Comparison of ENCODE assay signal across 26 cellular contexts in the genomic region with DNA sequence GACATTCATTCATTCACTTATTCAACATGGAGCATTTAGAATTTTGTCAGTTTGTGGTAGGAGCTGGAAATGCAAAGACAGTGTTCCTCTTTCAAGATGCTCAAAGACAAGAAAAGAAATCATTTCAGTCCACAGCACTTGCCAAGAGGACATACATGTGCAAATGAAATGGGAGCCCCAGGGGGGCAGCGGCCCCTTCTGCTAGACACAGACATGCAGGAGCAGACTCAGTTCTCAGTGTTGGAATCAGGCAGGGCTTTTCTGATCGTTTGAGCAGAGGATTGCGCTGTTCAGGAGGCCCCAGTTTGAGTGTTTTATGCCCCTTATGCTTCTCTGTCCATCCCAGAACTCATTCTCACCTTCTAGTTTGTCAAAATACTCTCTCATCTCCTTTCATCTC. TPM values are rescaled to one million over a fixed set of nuclear protein-coding genes. Genes with fewer than 3 reads are reported as not detected.
DNase-seq lines count a peak whose midpoint lies in the region; ATAC-seq, FAIRE-seq and TF ChIP-seq lines count a peak whose summit lies in the region.
"Had no signal": no experiment of that assay in that cellular context is flagged by ENCODE, and none has a peak within 500 bp of the region (broad histone marks: within the 10 kb centered on the region; RNA-seq: fewer than 3 reads in every experiment).

No MANE protein-coding gene starts in this region.

- peak; percentile 53 to 76 for DNase-seq in HAP-1 (ENCODE audit: low spot score in 2 of 2)
- DNase-seq in SJCRH30, result peak in 1 of 2 experiments; percentile 29
- no peak for DNase-seq in osteoblast (ENCODE audit: insufficient read length, low spot score, missing footprints)
- no peak for DNase-seq in GM19239 (ENCODE audit: insufficient read length, low spot score)
- no peak for DNase-seq in RPMI8226
- DNase-seq: activated CD4-positive, alpha-beta T cell treated with anti-CD3 and anti-CD28 coated beads for 4 hours; activated CD8-positive, alpha-beta memory T cell treated with anti-CD3 and anti-CD28 coated beads for 24 hours; activated gamma-delta T cell; activated naive CD8-positive, alpha-beta T cell treated with anti-CD3 and anti-CD28 coated beads, Interleukin-2, amount 10 ng/mL, durations not matched to agents 7 days and 5 days; central memory CD4-positive, alpha-beta T cell; foreskin keratinocyte; KG1; NCI-H1417 treated with DMSO at 0.1 percent for 48 hours; NCI-H226; NCI-H774; nephron progenitor cell; stimulated activated naive B cell treated with anti-CD40 and anti-IgM and Interleukin-4, amounts not matched to agents 10 μg/mL and 1 μg/mL and 100 μg/mL, for 72 hours had no signal

- H3K4me2 ChIP-seq in osteoblast (ENCODE audit: insufficient read depth, low read length), result no peak overlapping the region

- H3K4me3 ChIP-seq in HAP-1, result no peak overlapping the region
- H3K4me3 ChIP-seq in SJCRH30, result no peak overlapping the region
- peak overlapping the region; percentile 34 for H3K4me3 ChIP-seq in iPS-18a (ENCODE audit: low read length)
- no peak overlapping the region for H3K4me3 ChIP-seq in osteoblast (ENCODE audit: insufficient read depth, low read length)
- H3K4me3 ChIP-seq: MG63, sigmoid colon, suprapubic skin had no signal

- peak overlapping the region; percentile 25 for H2AFZ ChIP-seq in osteoblast (ENCODE audit: low read length)

- no peaks in the 10 kb centered on the region for H3K36me3 ChIP-seq in HAP-1 (replicated peaks)
- no peaks in the 10 kb centered on the region for H3K36me3 ChIP-seq in SJCRH30
- no peaks in the 10 kb centered on the region for H3K36me3 ChIP-seq in iPS-18a (ENCODE audit: control insufficient read depth, low read depth, low read length)
- no peaks in the 10 kb centered on the region for H3K36me3 ChIP-seq in osteoblast (ENCODE audit: insufficient read depth, low read length)
- H3K36me3 ChIP-seq: MG63, sigmoid colon, suprapubic skin had no signal

- H3K4me1 ChIP-seq in HAP-1 (peaks cover 29% of the 10 kb centered on the region), SJCRH30 (peaks cover 16% of the 10 kb centered on the region), iPS-18a (ENCODE audit: control insufficient read depth, low read depth, low read length) (peaks cover 25% of the 10 kb centered on the region), osteoblast (ENCODE audit: insufficient read depth, low read length) (no peaks in the 10 kb centered on the region)
- H3K4me1 ChIP-seq: Caco-2, foreskin keratinocyte, sigmoid colon had no signal

- H3K9ac ChIP-seq in iPS-18a (ENCODE audit: low read length), result peak overlapping the region; percentile 57

- H3K27ac ChIP-seq in SJCRH30, result peak overlapping the region; percentile 86
- H3K27ac ChIP-seq in iPS-18a (ENCODE audit: low read length), result peak overlapping the region; percentile 89
- H3K27ac ChIP-seq in osteoblast (ENCODE audit: low read depth, low read length), result no peak overlapping the region
- H3K27ac ChIP-seq: foreskin keratinocyte, RWPE1, sigmoid colon, suprapubic skin had no signal

- H3K27me3 ChIP-seq in HAP-1 (ENCODE audit: low read depth) (no peaks in the 10 kb centered on the region), SJCRH30 (no peaks in the 10 kb centered on the region), iPS-18a (ENCODE audit: control insufficient read depth, insufficient read depth, low read length) (no peaks in the 10 kb centered on the region), osteoblast (ENCODE audit: insufficient read depth, low read length) (peaks cover 7% of the 10 kb centered on the region)
- H3K27me3 ChIP-seq: foreskin keratinocyte, MG63, sigmoid colon, suprapubic skin had no signal

- H3K9me3 ChIP-seq in HAP-1 (no peaks in the 10 kb centered on the region), SJCRH30 (replicated peaks) (no peaks in the 10 kb centered on the region), iPS-18a (ENCODE audit: control insufficient read depth, low read depth, low read length) (no peaks in the 10 kb centered on the region), osteoblast (ENCODE audit: low read depth, low read length) (no peaks in the 10 kb centered on the region)
- H3K9me3 ChIP-seq: Caco-2, MG63, sigmoid colon, suprapubic skin had no signal

- H4K20me1 ChIP-seq in osteoblast (ENCODE audit: insufficient read depth, low read length), result no peaks in the 10 kb centered on the region

- no peaks in the 10 kb centered on the region for H3K79me2 ChIP-seq in osteoblast (ENCODE audit: insufficient read depth, low read length)

- ATAC-seq in GM19463 (IDR thresholded peaks at IDR 0.05; ENCODE audit: unreplicated experiment), result no peak
- ATAC-seq: esophagus mucosa, foreskin keratinocyte had no signal

- no peak for TF ChIP-seq CTCF in osteoblast (IDR thresholded peaks at IDR 0.05; ENCODE audit: extremely low read depth, low read depth, low read length)

- FAIRE-seq in GM19239 (lab: Jason Lieb, UNC), result no peak
- FAIRE-seq: keratinocyte had no signal

- in situ Hi-C loops in HAP-1 (cut with MboI; ENCODE audit: low sequenced_read_pairs), result no loop called here

RNA-seq across cellular contexts. Expression of gene VASH2, which starts 35.6 kb away (rescaled TPM):
- 129 and 153 TPM in 2 replicates for total RNA-seq in SJCRH30 (2014; rRNA removed; shearing (Covaris generic))
- 1.1 and 2.1 TPM in 2 replicates for total RNA-seq in osteoblast

RNA-seq across cellular contexts. Expression of gene FLVCR1, which starts 56.7 kb away (rescaled TPM):
- 24.3 and 28.0 TPM in 2 replicates for total RNA-seq in SJCRH30 (2014; rRNA removed; shearing (Covaris generic))
- 5.4 and 11.2 TPM in 2 replicates for total RNA-seq in osteoblast

Comparison
In these comparisons a context has a peak if more than half of its experiments do, and no peak if none do; other contexts are left out.
1. DNase-seq: peak in HAP-1 (2 of 2); none in osteoblast (single experiment), GM19239 (single experiment) and RPMI8226 (single experiment).
2. RNA of gene VASH2, which starts 35.6 kb away (total RNA-seq): 129 to 153 TPM in SJCRH30; 1.1 to 2.1 TPM in osteoblast; every median in the first group is over 10 times any median in the second.